Comparison of ENCODE assay signal across 18 cellular contexts in the genomic region with DNA sequence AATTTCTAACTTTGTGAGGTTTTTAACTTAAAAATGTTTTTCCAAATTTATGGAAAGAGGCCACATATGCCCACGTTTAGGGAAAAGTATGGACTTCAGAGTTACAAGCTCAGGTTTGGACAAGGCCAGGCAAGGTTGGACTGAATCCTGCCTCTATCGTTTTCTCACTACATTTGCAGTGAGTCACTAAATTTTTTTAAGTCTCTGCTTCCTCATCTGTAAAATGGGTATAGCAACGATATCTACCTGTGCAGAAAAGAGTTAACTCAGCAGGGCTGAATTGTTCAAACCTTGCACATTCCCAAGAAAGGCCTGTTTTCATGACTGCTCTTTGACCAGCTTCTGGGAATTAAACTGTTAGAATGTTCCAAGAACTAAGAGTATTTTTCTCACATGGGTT.
"Had no signal": no experiment of that assay in that cellular context is flagged by ENCODE, and none has a peak within 500 bp of the region (broad histone marks: within the 10 kb centered on the region; RNA-seq: fewer than 3 reads in every experiment).

No MANE protein-coding gene starts in this region.

- H3K36me3 Mint-ChIP-seq: WTC11 had no signal

- H3K9me3 Mint-ChIP-seq: nephron had no signal

- DNase-seq: activated CD4-positive, alpha-beta T cell treated with anti-CD3 and anti-CD28 coated beads, Interleukin-2, amount 50 U/mL, for 1 hour; activated naive CD4-positive, alpha-beta T cell treated with Interleukin-2 at 50 U/mL for 16 hours; activated T-cell treated with anti-CD3 and anti-CD28 coated beads, Interleukin-2, amount 50 U/mL, for 48 hours; adrenal gland; esophagus squamous epithelium; glutamatergic neuron; hypothalamus; left ventricle myocardium inferior; mucosa of descending colon; nucleus accumbens; stimulated activated CD4-positive, alpha-beta T cell treated with anti-CD3 and anti-CD28 coated beads, Interleukin-15, amount 100 ng/mL, for 24 hours; stimulated activated CD4-positive, alpha-beta T cell treated with anti-CD3 and anti-CD28 coated beads, Interleukin-4, amount 100 ng/mL, for 1 hour; stimulated activated naive CD4-positive, alpha-beta T cell; tibial artery; uterus had no signal

- H3K27me3 Mint-ChIP-seq: progenitor cell of endocrine pancreas had no signal

- H3K27ac Mint-ChIP-seq: nephron, progenitor cell of endocrine pancreas, WTC11 had no signal

- H3K4me1 Mint-ChIP-seq: nephron had no signal

- H3K4me3 Mint-ChIP-seq: nephron, WTC11 had no signal
